In genomic region chr14:21643407-21643806, GRCh38 we compare ENCODE assay signal across 2 cellular contexts.
TF ChIP-seq lines count a peak whose summit lies in the region.

No MANE protein-coding gene starts in this region.

TF ChIP-seq in GM23338, 12 proteins besides CTCF, POLR2A, EP300 and RAD21:
- no peak for TF ChIP-seq EZH2 (IDR thresholded peaks at IDR 0.05; ENCODE audit: low read depth, unreplicated experiment)
- TF ChIP-seq CREB1 (CRISPR knock-in tag; IDR thresholded peaks at IDR 0.05; ENCODE audit: low read depth) = no peak
- no peak for TF ChIP-seq JUNB (IDR thresholded peaks at IDR 0.05; ENCODE audit: unreplicated experiment)
- TF ChIP-seq NANOG (IDR thresholded peaks at IDR 0.05; ENCODE audit: borderline replicate concordance) = no peak
- no peak for TF ChIP-seq EZH2phosphoT487 (IDR thresholded peaks at IDR 0.05; ENCODE audit: unreplicated experiment)
- TF ChIP-seq ETS1 (IDR thresholded peaks at IDR 0.05) = no peak
- no peak for TF ChIP-seq ZNF331 (CRISPR knock-in tag; IDR thresholded peaks at IDR 0.05; ENCODE audit: low read depth)
- no peak for TF ChIP-seq ZNF462 (CRISPR knock-in tag; IDR thresholded peaks at IDR 0.05)
- no peak for TF ChIP-seq POLR2AphosphoS5 (IDR thresholded peaks at IDR 0.05; ENCODE audit: low read depth)

TF ChIP-seq in H1, 55 proteins besides CTCF, POLR2A, EP300 and RAD21:
- TF ChIP-seq CREB1 (IDR thresholded peaks at IDR 0.05) (no peak), POU5F1 (IDR thresholded peaks at IDR 0.05; ENCODE audit: low read depth, low read length) (no peak), USF2 (IDR thresholded peaks at IDR 0.05; ENCODE audit: low read length) (no peak), CTBP2 (IDR thresholded peaks at IDR 0.05; ENCODE audit: borderline replicate concordance, insufficient read depth, insufficient read length, low read length) (no peak), MAFK (IDR thresholded peaks at IDR 0.05; ENCODE audit: low read depth, low read length) (no peak), HDAC2 (IDR thresholded peaks at IDR 0.05; ENCODE audit: borderline replicate concordance in 1 of 2, low read depth in 2 of 2, low read length in 2 of 2) (no peak), CHD7 (IDR thresholded peaks at IDR 0.05; ENCODE audit: insufficient replicate concordance, low read length) (no peak), NANOG (IDR thresholded peaks at IDR 0.05; ENCODE audit: insufficient read depth, low read depth, low read length, poor library complexity, severe bottlenecking) (no peak), SP1 (IDR thresholded peaks at IDR 0.05; ENCODE audit: low read depth, low read length) (no peak), CHD1 (IDR thresholded peaks at IDR 0.05; ENCODE audit: low read depth, low read length) (no peak), TEAD4 (IDR thresholded peaks at IDR 0.05; ENCODE audit: low read depth, low read length) (no peak), RFX5 (IDR thresholded peaks at IDR 0.05; ENCODE audit: borderline replicate concordance, low read depth, low read length) (no peak), GABPA (IDR thresholded peaks at IDR 0.05; ENCODE audit: borderline replicate concordance, insufficient read depth, low read length) (no peak), TAF1 (IDR thresholded peaks at IDR 0.05; ENCODE audit: low read depth, low read length) (no peak), E2F6 (IDR thresholded peaks at IDR 0.05) (no peak), SP4 (IDR thresholded peaks at IDR 0.05; ENCODE audit: low read length) (no peak)
